Comparison of ENCODE assay signal across 16 cellular contexts in genomic region chr1:172149377-172149776, GRCh38.
DNase-seq lines count a peak whose midpoint lies in the region; TF ChIP-seq lines count a peak whose summit lies in the region.
"Had no signal": no experiment of that assay in that cellular context is flagged by ENCODE, and none has a peak within 500 bp of the region (broad histone marks: within the 10 kb centered on the region; RNA-seq: fewer than 3 reads in every experiment).

No MANE protein-coding gene starts in this region.

- H3K4me1 ChIP-seq in hepatocyte (ENCODE audit: insufficient read depth) (peaks cover 23% of the 10 kb centered on the region), osteoblast (ENCODE audit: insufficient read depth, low read length) (peaks cover 41% of the 10 kb centered on the region)

- H3K27me3 ChIP-seq in hepatocyte (no peaks in the 10 kb centered on the region), osteoblast (ENCODE audit: insufficient read depth, low read length) (no peaks in the 10 kb centered on the region)

- DNase-seq in EH (ENCODE audit: low read depth) (peak; percentile 32), SK-N-MC (ENCODE audit: low read depth, low spot score) (no peak), hepatocyte (ENCODE audit: low spot score) (no peak), osteoblast (ENCODE audit: insufficient read length, low spot score, missing footprints) (no peak), NCI-H82 treated with DMSO at 0.1 percent for 48 hours (lab: John Stamatoyannopoulos, UW; ENCODE audit: unreplicated experiment) (no peak), DMS53 treated with DMSO at 0.1 percent for 48 hours (lab: John Stamatoyannopoulos, UW; ENCODE audit: unreplicated experiment) (no peak), NCI-H526 (lab: John Stamatoyannopoulos, UW) (no peak), cerebellar nuclear complex (lab: John Stamatoyannopoulos, UW) (no peak)
- DNase-seq: AML-193, COR-L47, DMS153, NCI-H1105, NCI-H1694 treated with DMSO at 0.1 percent for 48 hours, NCI-H446, NCI-H748 treated with DMSO at 0.1 percent for 48 hours had no signal

- H3K9ac ChIP-seq in SK-N-MC (ENCODE audit: insufficient read length), result peak overlapping the region; percentile 27

- TF ChIP-seq CTCF in hepatocyte (IDR thresholded peaks at IDR 0.05; ENCODE audit: poor library complexity) (no peak), osteoblast (IDR thresholded peaks at IDR 0.05; ENCODE audit: extremely low read depth, low read depth, low read length) (no peak)

- no peak overlapping the region for H2AFZ ChIP-seq in hepatocyte
- H2AFZ ChIP-seq in osteoblast (ENCODE audit: low read length), result peak overlapping the region; percentile 10

- no peaks in the 10 kb centered on the region for H3K9me2 ChIP-seq in hepatocyte (replicated peaks; ENCODE audit: insufficient read depth)

- H3K4me3 ChIP-seq in SK-N-MC, result peak overlapping the region; percentile 41
- H3K4me3 ChIP-seq in hepatocyte, result no peak overlapping the region
- H3K4me3 ChIP-seq in osteoblast (ENCODE audit: insufficient read depth, low read length), result no peak overlapping the region

- H3K79me2 ChIP-seq in hepatocyte (no peaks in the 10 kb centered on the region), osteoblast (ENCODE audit: insufficient read depth, low read length) (peaks cover 3% of the 10 kb centered on the region)

- no peaks in the 10 kb centered on the region for H3K9me3 ChIP-seq in SK-N-MC (ENCODE audit: low read depth, low read length)
- no peaks in the 10 kb centered on the region for H3K9me3 ChIP-seq in hepatocyte (ENCODE audit: low read depth)
- H3K9me3 ChIP-seq in osteoblast (ENCODE audit: low read depth, low read length), result no peaks in the 10 kb centered on the region

- H3K27ac ChIP-seq in SK-N-MC (peak overlapping the region; percentile 92), hepatocyte (peak overlapping the region; percentile 97), osteoblast (ENCODE audit: low read depth, low read length) (no peak overlapping the region)
- H3K27ac ChIP-seq: RWPE1 had no signal

- no peaks in the 10 kb centered on the region for H3K36me3 ChIP-seq in SK-N-MC (ENCODE audit: insufficient read depth, low read length)
- H3K36me3 ChIP-seq in hepatocyte (replicated peaks; ENCODE audit: insufficient read depth, low read depth), result no peaks in the 10 kb centered on the region
- no peaks in the 10 kb centered on the region for H3K36me3 ChIP-seq in osteoblast (ENCODE audit: insufficient read depth, low read length)

- 26% methylated on average over 2 of the region's 2 CpGs for WGBS in hepatocyte (ENCODE audit: low lambda C conversion rate, missing lambda C conversion rate)

- peak overlapping the region; percentile 35 for H3K4me2 ChIP-seq in hepatocyte
- no peak overlapping the region for H3K4me2 ChIP-seq in osteoblast (ENCODE audit: insufficient read depth, low read length)

- H4K20me1 ChIP-seq in hepatocyte (ENCODE audit: insufficient read depth, poor library complexity, severe bottlenecking) (no peaks in the 10 kb centered on the region), osteoblast (ENCODE audit: insufficient read depth, low read length) (no peaks in the 10 kb centered on the region)
